ENCODE assay signal across 21 cellular contexts in genomic region chr7:90688826-90689225, GRCh38.
DNase-seq lines count a peak whose midpoint lies in the region; ATAC-seq and TF ChIP-seq lines count a peak whose summit lies in the region.
"Had no signal": no experiment of that assay in that cellular context is flagged by ENCODE, and none has a peak within 500 bp of the region (broad histone marks: within the 10 kb centered on the region; RNA-seq: fewer than 3 reads in every experiment).

No MANE protein-coding gene starts in this region.

- TF ChIP-seq POLR2A in IMR-90 (IDR thresholded peaks at IDR 0.05; ENCODE audit: low read depth, low read length): no peak

- H3K79me1 ChIP-seq in IMR-90 (ENCODE audit: low read depth in 1 of 2, low read length in 2 of 2): peaks cover 18 to 29% of the 10 kb centered on the region in 2 experiments

- H3K4me2 ChIP-seq in IMR-90 (ENCODE audit: low read depth, low read length) (no peak overlapping the region), neural progenitor cell (peak overlapping the region; percentile 64)

- H3K23ac ChIP-seq in IMR-90 (ENCODE audit: low read depth, low read length): no peak overlapping the region; the same call in 1 of the 2 replicates

- 0 out of 2 replicates have a peak overlapping the region, but pooled peaks have one; percentile 14 for H2AK5ac ChIP-seq in IMR-90 (ENCODE audit: low read depth, low read length)

- in situ Hi-C loops in IMR-90 (cut with MboI; ENCODE audit: low sequenced_read_pairs): no loop called here

- H3K27ac Mint-ChIP-seq in chondrocyte (ENCODE audit: unreplicated experiment): peak overlapping the region; percentile 63
- H3K27ac Mint-ChIP-seq in neural progenitor cell: peak overlapping the region; percentile 27
- H3K27ac Mint-ChIP-seq: IgD-negative memory B cell had no signal

- H3K4me1 Mint-ChIP-seq in chondrocyte (ENCODE audit: low read depth) (peaks cover 63% of the 10 kb centered on the region), neural progenitor cell (peaks cover 14% of the 10 kb centered on the region)
- H3K4me1 Mint-ChIP-seq: CD8-positive, alpha-beta memory T cell had no signal

- no peak overlapping the region for H3K18ac ChIP-seq in IMR-90 (ENCODE audit: low read depth, low read length)

- no CpG with 5 or more reads among the region's 1 CpG for WGBS in IMR-90 (ENCODE audit: extremely low coverage in 2 of 2, insufficient read length in 1 of 2), 2 experiments

- no peak overlapping the region for H2BK5ac ChIP-seq in IMR-90 (ENCODE audit: low read depth, low read length, poor library complexity, severe bottlenecking)

- no peak overlapping the region for H3K9ac ChIP-seq in IMR-90 (ENCODE audit: low read depth, low read length)
- no peak overlapping the region for H3K9ac ChIP-seq in neural progenitor cell
- H3K9ac ChIP-seq: BLaER1 treated with 17β-estradiol and CSF1 and Interleukin-3, amounts not matched to agents 10 nM and 100 nM had no signal

- H3K9me3 ChIP-seq in IMR-90 (ENCODE audit: control insufficient read depth, insufficient read depth, low read length) (no peaks in the 10 kb centered on the region), neural progenitor cell (ENCODE audit: low read depth) (no peaks in the 10 kb centered on the region)
- H3K9me3 ChIP-seq: BLaER1 treated with 17β-estradiol and CSF1 and Interleukin-3, amounts not matched to agents 10 nM and 100 nM; SJSA1 had no signal

- TF ChIP-seq CTCF in IMR-90 (conservative IDR thresholded peaks at IDR 0.05; ENCODE audit: low read depth, low read length): no peak
- TF ChIP-seq CTCF in chondrocyte (IDR thresholded peaks at IDR 0.05): no peak
- no peak for TF ChIP-seq CTCF in neural progenitor cell (IDR thresholded peaks at IDR 0.05)

- H2AFZ ChIP-seq in IMR-90 (replicated peaks; ENCODE audit: low read length, poor library complexity): no peak overlapping the region
- H2AFZ ChIP-seq in neural progenitor cell (replicated peaks): no peak overlapping the region

- no peak overlapping the region; a peak in 1 of 4 replicates for H4K8ac ChIP-seq in IMR-90 (ENCODE audit: low read depth in 2 of 2, low read length in 2 of 2)

- H3K4me3 ChIP-seq in IMR-90 (ENCODE audit: insufficient read depth, low read depth, low read length) (no peak overlapping the region), neural progenitor cell (no peak overlapping the region)
- H3K4me3 ChIP-seq: BLaER1 treated with 17β-estradiol and CSF1 and Interleukin-3, amounts not matched to agents 10 nM and 100 nM; SJSA1 had no signal

- peaks cover 4% of the 10 kb centered on the region; the same call in 1 of the 2 replicates for H4K20me1 ChIP-seq in IMR-90 (ENCODE audit: insufficient read depth, low read length)
- peaks cover 30% of the 10 kb centered on the region for H4K20me1 ChIP-seq in neural progenitor cell (ENCODE audit: low read depth)
- H4K20me1 ChIP-seq: BLaER1 treated with 17β-estradiol and CSF1 and Interleukin-3, amounts not matched to agents 10 nM and 100 nM had no signal

- CTCF ChIA-PET in IMR-90 (lab: Yijun Ruan, JAX): no interaction called here

- peak overlapping the region; percentile 13; the same call in 1 of the 2 replicates for H3K4ac ChIP-seq in IMR-90 (ENCODE audit: low read depth, low read length)

- no peaks in the 10 kb centered on the region for H3K27me3 Mint-ChIP-seq in chondrocyte (ENCODE audit: low read depth)
- peaks cover 3% of the 10 kb centered on the region for H3K27me3 Mint-ChIP-seq in neural progenitor cell (ENCODE audit: insufficient read depth, low read depth)
- H3K27me3 Mint-ChIP-seq: CD8-positive, alpha-beta memory T cell; IgD-negative memory B cell had no signal

- no peak for TF ChIP-seq RAD21 in IMR-90 (IDR thresholded peaks at IDR 0.05; ENCODE audit: low read length)

- H3K56ac ChIP-seq in IMR-90 (ENCODE audit: extremely low read depth, insufficient read depth, low read length): no peak overlapping the region

- H4K5ac ChIP-seq in IMR-90 (ENCODE audit: low read depth, low read length): no peak overlapping the region

- H4K91ac ChIP-seq in IMR-90 (ENCODE audit: insufficient read depth, low read depth, low read length): no peak overlapping the region

- H3K9me3 Mint-ChIP-seq in chondrocyte (ENCODE audit: low read depth) (no peaks in the 10 kb centered on the region), neural progenitor cell (no peaks in the 10 kb centered on the region)
- H3K9me3 Mint-ChIP-seq: H9, IgD-negative memory B cell had no signal

- H3K14ac ChIP-seq in IMR-90 (replicated peaks; ENCODE audit: low read depth, low read length): peak overlapping the region; percentile 35; the same call in 1 of the 2 replicates

- no TSS peak for BruUV-seq in IMR-90 (replicated peaks; lab: Mats Ljungman, UMichigan)

- H2BK120ac ChIP-seq in IMR-90 (ENCODE audit: low read depth, low read length): no peak overlapping the region

- H3K27ac ChIP-seq in IMR-90 (ENCODE audit: insufficient read depth, low read length): no peak overlapping the region
- H3K27ac ChIP-seq in neural progenitor cell: no peak overlapping the region
- H3K27ac ChIP-seq: BLaER1 treated with 17β-estradiol and CSF1 and Interleukin-3, amounts not matched to agents 10 nM and 100 nM; RWPE1; SJSA1 had no signal

- H3K79me2 ChIP-seq in neural progenitor cell (ENCODE audit: low read depth): peaks cover 46% of the 10 kb centered on the region

- H2AK9ac ChIP-seq in IMR-90 (replicated peaks; ENCODE audit: low read depth, low read length, poor library complexity): no peak overlapping the region

- DNase-seq in ELF-1 (ENCODE audit: low read depth, low spot score) (peak; percentile 4), IMR-90 (no peak), chondrocyte (ENCODE audit: low spot score) (no peak), neural progenitor cell (ENCODE audit: low spot score) (peak; percentile 72), NCI-H748 treated with DMSO at 0.1 percent for 48 hours (lab: John Stamatoyannopoulos, UW) (no peak)
- no peak for DNase-seq in activated T-cell treated with anti-CD3 and anti-CD28 coated beads, Interleukin-2, amount 50 U/mL, for 48 hours
- DNase-seq: CD8-positive, alpha-beta memory T cell; DMS79; H9; NCI-H1105 treated with DMSO at 0.1 percent for 48 hours; NCI-H1694 treated with DMSO at 0.1 percent for 48 hours; NCI-H345; NCI-H526; NK-92 treated with Interleukin-12 subunit alpha and Interleukin-12 subunit beta, amount 100 ng/mL, for 24 hours; PC-3 had no signal

- H3F3A ChIP-seq in neural progenitor cell (ENCODE audit: low read depth): no peaks in the 10 kb centered on the region

- peak overlapping the region; percentile 36; the same call in 1 of the 3 replicates for H2BK15ac ChIP-seq in IMR-90 (ENCODE audit: low read depth, low read length)

- no peak overlapping the region for H3K4me3 Mint-ChIP-seq in chondrocyte (ENCODE audit: unreplicated experiment)
- H3K4me3 Mint-ChIP-seq in neural progenitor cell: no peak overlapping the region
- H3K4me3 Mint-ChIP-seq: CD8-positive, alpha-beta memory T cell; H9; IgD-negative memory B cell had no signal

- H3K4me1 ChIP-seq in IMR-90 (ENCODE audit: control insufficient read depth, insufficient read depth, low read length): peaks cover 7% of the 10 kb centered on the region
- H3K4me1 ChIP-seq in neural progenitor cell: peaks cover 25% of the 10 kb centered on the region

- no peak for ATAC-seq in IMR-90 (ENCODE audit: low read depth)
- ATAC-seq in HG02678 (IDR thresholded peaks at IDR 0.05; ENCODE audit: unreplicated experiment): no peak
- ATAC-seq in HG02981 (IDR thresholded peaks at IDR 0.05; ENCODE audit: unreplicated experiment): no peak
- ATAC-seq: PC-3 had no signal

- no peak overlapping the region for H2BK20ac ChIP-seq in IMR-90 (ENCODE audit: low read depth, low read length)

- POLR2A ChIA-PET in IMR-90 (lab: Charles Lee; ENCODE audit: unreplicated experiment): no interaction called here

- no peaks in the 10 kb centered on the region for H3K36me3 Mint-ChIP-seq in chondrocyte (ENCODE audit: low read depth)
- peaks cover 8% of the 10 kb centered on the region for H3K36me3 Mint-ChIP-seq in neural progenitor cell
- H3K36me3 Mint-ChIP-seq: CD8-positive, alpha-beta memory T cell; IgD-negative memory B cell had no signal

- intact Hi-C loops in IMR-90 (cut with micrococcal nuclease): no loop called here

- dilution Hi-C loops in IMR-90 (cut with HindIII; ENCODE audit: low sequenced_read_pairs, unreplicated experiment): no loop called here

- H3K36me3 ChIP-seq in IMR-90 (ENCODE audit: control insufficient read depth, insufficient read depth, low read length) (no peaks in the 10 kb centered on the region), neural progenitor cell (no peaks in the 10 kb centered on the region)
- H3K36me3 ChIP-seq: SJSA1 had no signal

- H3K9me1 ChIP-seq in IMR-90 (ENCODE audit: insufficient read depth, low read length): no peaks in the 10 kb centered on the region

- H3K27me3 ChIP-seq in IMR-90 (ENCODE audit: control insufficient read depth, insufficient read depth, low read length): no peaks in the 10 kb centered on the region
- no peaks in the 10 kb centered on the region for H3K27me3 ChIP-seq in neural progenitor cell
- H3K27me3 ChIP-seq: BLaER1 treated with 17β-estradiol and CSF1 and Interleukin-3, amounts not matched to agents 10 nM and 100 nM; SJSA1 had no signal

TF ChIP-seq in IMR-90, 13 proteins besides CTCF, POLR2A, EP300 and RAD21:
- TF ChIP-seq RCOR1 (IDR thresholded peaks at IDR 0.05; ENCODE audit: insufficient replicate concordance, low read length): no peak
- no peak for TF ChIP-seq MAZ (IDR thresholded peaks at IDR 0.05; ENCODE audit: borderline replicate concordance, low read depth, low read length)
- TF ChIP-seq CHD1 (IDR thresholded peaks at IDR 0.05; ENCODE audit: low read depth, low read length): no peak
- no peak for TF ChIP-seq ELK1 (IDR thresholded peaks at IDR 0.05; ENCODE audit: borderline replicate concordance, low read depth, low read length)
- no peak for TF ChIP-seq USF2 (IDR thresholded peaks at IDR 0.05; ENCODE audit: low read depth, low read length)
- TF ChIP-seq MXI1 (IDR thresholded peaks at IDR 0.05; ENCODE audit: borderline replicate concordance, low read depth, low read length): no peak

Comparison
In these comparisons a context has a peak if more than half of its experiments do, and no peak if none do; other contexts are left out.
1. DNase-seq: peak in ELF-1 (single experiment) and neural progenitor cell (single experiment); none in IMR-90 (single experiment), chondrocyte (single experiment), activated T-cell treated with anti-CD3 and anti-CD28 coated beads, Interleukin-2, amount 50 U/mL, for 48 hours (0 of 2) and NCI-H748 treated with DMSO at 0.1 percent for 48 hours (single experiment).